In genomic region chr15:42576040-42576594, GRCh38 we compare ENCODE assay signal across 8 cellular contexts.
A peak's percentile ranks its signal among the peaks of the same experiment; 100 is the strongest.
DNase-seq lines count a peak whose midpoint lies in the region; ATAC-seq and TF ChIP-seq lines count a peak whose summit lies in the region.

No MANE protein-coding gene starts in this region.

- no peak for TF ChIP-seq CTCF in parathyroid adenoma (IDR thresholded peaks at IDR 0.05)

- H3K27ac ChIP-seq in parathyroid adenoma = no peak overlapping the region

- peak overlapping the region; percentile 83 for H3K4me2 ChIP-seq in parathyroid adenoma (ENCODE audit: low read length)

- H3K36me3 ChIP-seq in endocrine pancreas (ENCODE audit: control insufficient read depth, insufficient read depth, low read length) (no peaks in the 10 kb centered on the region), parathyroid adenoma (ENCODE audit: control insufficient read depth, insufficient read depth, low read length) (no peaks in the 10 kb centered on the region)

- DNase-seq in EL (peak; percentile 4), NCI-H69 (lab: John Stamatoyannopoulos, UW) (peak; percentile 54), dedifferentiated amniotic fluid mesenchymal stem cell (ENCODE audit: extremely low spot score) (no peak)

- H3K79me2 ChIP-seq in parathyroid adenoma = no peaks in the 10 kb centered on the region

- H2AFZ ChIP-seq in parathyroid adenoma = peak overlapping the region; percentile 75

- H3K4me3 ChIP-seq in endocrine pancreas (ENCODE audit: control insufficient read depth, insufficient read depth, low read length) = peak overlapping the region; percentile 70
- H3K4me3 ChIP-seq in parathyroid adenoma (ENCODE audit: low read depth, low read length) = peak overlapping the region; percentile 43

- H3K27me3 ChIP-seq in endocrine pancreas (ENCODE audit: control insufficient read depth, insufficient read depth, low read length) (no peaks in the 10 kb centered on the region), parathyroid adenoma (ENCODE audit: control insufficient read depth, insufficient read depth, low read length) (no peaks in the 10 kb centered on the region)

- H3K9me3 ChIP-seq in endocrine pancreas (ENCODE audit: control insufficient read depth, low read length) = no peaks in the 10 kb centered on the region
- no peaks in the 10 kb centered on the region for H3K9me3 ChIP-seq in parathyroid adenoma (ENCODE audit: control insufficient read depth, low read length)

- peak overlapping the region; percentile 90 for H3K9ac ChIP-seq in endocrine pancreas (ENCODE audit: control insufficient read depth, insufficient read depth, low read length)
- no peak overlapping the region for H3K9ac ChIP-seq in parathyroid adenoma

- H3K4me1 ChIP-seq in endocrine pancreas (ENCODE audit: control insufficient read depth, insufficient read depth, low read length) (no peaks in the 10 kb centered on the region), parathyroid adenoma (no peaks in the 10 kb centered on the region)

- ATAC-seq in GM18867 (IDR thresholded peaks at IDR 0.05; ENCODE audit: unreplicated experiment) (no peak), GM21360 (IDR thresholded peaks at IDR 0.05; ENCODE audit: unreplicated experiment) (no peak), HG02588 (IDR thresholded peaks at IDR 0.05; ENCODE audit: unreplicated experiment) (no peak)
